Comparison of ENCODE assay signal across 21 cellular contexts in genomic region chr12:24488906-24489619, GRCh38.
"Had no signal": no experiment of that assay in that cellular context is flagged by ENCODE, and none has a peak within 500 bp of the region (broad histone marks: within the 10 kb centered on the region; RNA-seq: fewer than 3 reads in every experiment).

No MANE protein-coding gene starts in this region.

- ATAC-seq: heart left ventricle; mucosa of descending colon; natural killer cell treated with Interleukin-12 subunit alpha and Interleukin-12 subunit beta and Interleukin-15 and Interleukin-18, amount 100 ng/mL, for 72 hours; stimulated activated memory B cell treated with anti-CD40 and anti-IgM and Interleukin-4, amounts not matched to agents 10 μg/mL and 1 μg/mL and 100 μg/mL, for 72 hours; stimulated activated naive CD8-positive, alpha-beta T cell treated with anti-CD3 and anti-CD28 coated beads, Interleukin-15, Interleukin-2, amounts not matched to agents 100 U/mL and 50 U/mL, for 24 hours had no signal

- H3K27me3 ChIP-seq: dorsolateral prefrontal cortex, gastroesophageal sphincter, heart left ventricle, hepatocyte, neutrophil, pancreas, spleen had no signal

- FAIRE-seq: colon, kidney, pancreas had no signal

- H2AFZ ChIP-seq: hepatocyte had no signal

- H3K36me3 ChIP-seq: gastroesophageal sphincter, heart left ventricle, neutrophil, pancreas, spleen had no signal

- H3K9me3 ChIP-seq: gastroesophageal sphincter, heart left ventricle, mucosa of descending colon, neutrophil, pancreas, spleen had no signal

- H3K4me3 ChIP-seq: dorsolateral prefrontal cortex, gastroesophageal sphincter, heart left ventricle, hepatocyte, mucosa of descending colon, pancreas, spleen had no signal

- H3K4me1 ChIP-seq: gastroesophageal sphincter, pancreas, spleen had no signal

- DNase-seq: effector CD4-positive, alpha-beta T cell; foreskin fibroblast; kidney; mesenchymal stem cell; mucosa of descending colon; naive B cell; pancreas; retina; spleen; stimulated activated CD4-positive, alpha-beta T cell treated with anti-CD3 and anti-CD28 coated beads, Interleukin-4, amount 100 ng/mL, for 4 hours; stimulated activated naive CD8-positive, alpha-beta T cell treated with anti-CD3 and anti-CD28 coated beads, Interleukin-15, Interleukin-2, amounts not matched to agents 100 U/mL and 50 U/mL, for 24 hours; trophoblast cell had no signal

- H3K27ac ChIP-seq: epithelial cell of prostate, gastroesophageal sphincter, heart left ventricle, hepatocyte, neutrophil, pancreas, spleen had no signal
